ENCODE assay signal across 13 cellular contexts in genomic region chr1:225899044-225899925, GRCh38. TPM values are rescaled to one million over a fixed set of nuclear protein-coding genes. Genes with fewer than 3 reads are reported as not detected.
DNase-seq lines count a peak whose midpoint lies in the region; ATAC-seq and TF ChIP-seq lines count a peak whose summit lies in the region.
"Had no signal": no experiment of that assay in that cellular context is flagged by ENCODE, and none has a peak within 500 bp of the region (broad histone marks: within the 10 kb centered on the region; RNA-seq: fewer than 3 reads in every experiment).

No MANE protein-coding gene starts in this region.

- ATAC-seq in left lung (peak; percentile 29), GM18511 (IDR thresholded peaks at IDR 0.05; ENCODE audit: unreplicated experiment) (no peak), GM18517 (IDR thresholded peaks at IDR 0.05; ENCODE audit: unreplicated experiment) (no peak)

- peaks cover 41% of the 10 kb centered on the region for H3K4me1 Mint-ChIP-seq in activated T-helper 1 cell treated with anti-CD3 and anti-CD28 coated beads, Interleukin-12 subunit alpha, Interleukin-12 subunit beta, Interleukin-2, Interleukin-4 antibody, amounts not matched to agents 30 ng/mL and 10 ng/mL and 1 ng/mL, durations not matched to agents 14 hours and 24 hours and 36 hours (ENCODE audit: low read depth)

- TF ChIP-seq CTCF in left lung (IDR thresholded peaks at IDR 0.05), result no peak

- no peak overlapping the region for H3K4me3 Mint-ChIP-seq in activated T-helper 1 cell treated with anti-CD3 and anti-CD28 coated beads, Interleukin-12 subunit alpha, Interleukin-12 subunit beta, Interleukin-2, Interleukin-4 antibody, amounts not matched to agents 30 ng/mL and 10 ng/mL and 1 ng/mL, durations not matched to agents 14 hours and 24 hours and 36 hours
- H3K4me3 Mint-ChIP-seq: stimulated activated naive CD8-positive, alpha-beta T cell treated with anti-CD3 and anti-CD28 coated beads, Interleukin-15, Interleukin-2, amounts not matched to agents 100 ng/mL and 50 ng/mL, for 24 hours had no signal

- H3K9me3 ChIP-seq in HAP-1 (no peaks in the 10 kb centered on the region), left lung (no peaks in the 10 kb centered on the region)
- H3K9me3 ChIP-seq: lower lobe of right lung had no signal

- H3K27ac Mint-ChIP-seq in activated T-helper 1 cell treated with anti-CD3 and anti-CD28 coated beads, Interleukin-12 subunit alpha, Interleukin-12 subunit beta, Interleukin-2, Interleukin-4 antibody, amounts not matched to agents 30 ng/mL and 10 ng/mL and 1 ng/mL, durations not matched to agents 14 hours and 24 hours and 36 hours, result peak overlapping the region; percentile 31

- DNase-seq in DMS79 treated with DMSO at 0.1 percent for 48 hours (lab: John Stamatoyannopoulos, UW) (peak; percentile 26), DMS79 (lab: John Stamatoyannopoulos, UW) (no peak), HAP-1 (ENCODE audit: low spot score in 2 of 2) (peak; percentile 52 to 69), left lung (no peak), cerebellar nuclear complex (lab: John Stamatoyannopoulos, UW) (no peak)
- no peak for DNase-seq in activated T-helper 1 cell treated with anti-CD3 and anti-CD28 coated beads, Interleukin-12 subunit alpha, Interleukin-12 subunit beta, Interleukin-2, Interleukin-4 antibody, amounts not matched to agents 30 ng/mL and 10 ng/mL and 1 ng/mL, durations not matched to agents 14 hours and 24 hours and 36 hours (ENCODE audit: low spot score)
- DNase-seq: COR-L47, lower lobe of right lung, SHP77 had no signal

- intact Hi-C loops in activated T-helper 1 cell treated with anti-CD3 and anti-CD28 coated beads, Interleukin-12 subunit alpha, Interleukin-12 subunit beta, Interleukin-2, Interleukin-4 antibody, amounts not matched to agents 30 ng/mL and 10 ng/mL and 1 ng/mL, durations not matched to agents 14 hours and 24 hours and 36 hours (cut with micrococcal nuclease), result no loop called here
- intact Hi-C loops in left lung (cut with DNase I), result no loop called here

- no peak overlapping the region for H3K27ac ChIP-seq in left lung
- H3K27ac ChIP-seq: 22Rv1, lower lobe of right lung had no signal

- H3K36me3 Mint-ChIP-seq in activated T-helper 1 cell treated with anti-CD3 and anti-CD28 coated beads, Interleukin-12 subunit alpha, Interleukin-12 subunit beta, Interleukin-2, Interleukin-4 antibody, amounts not matched to agents 30 ng/mL and 10 ng/mL and 1 ng/mL, durations not matched to agents 14 hours and 24 hours and 36 hours (ENCODE audit: low read depth), result no peaks in the 10 kb centered on the region

- H3K27me3 Mint-ChIP-seq in activated T-helper 1 cell treated with anti-CD3 and anti-CD28 coated beads, Interleukin-12 subunit alpha, Interleukin-12 subunit beta, Interleukin-2, Interleukin-4 antibody, amounts not matched to agents 30 ng/mL and 10 ng/mL and 1 ng/mL, durations not matched to agents 14 hours and 24 hours and 36 hours (ENCODE audit: insufficient read depth), result peaks cover 30% of the 10 kb centered on the region
- H3K27me3 Mint-ChIP-seq: stimulated activated naive CD8-positive, alpha-beta T cell treated with anti-CD3 and anti-CD28 coated beads, Interleukin-15, Interleukin-2, amounts not matched to agents 100 ng/mL and 50 ng/mL, for 24 hours had no signal

- no peak overlapping the region for H3K4me3 ChIP-seq in HAP-1
- H3K4me3 ChIP-seq in left lung, result no peak overlapping the region
- H3K4me3 ChIP-seq: lower lobe of right lung had no signal

- H3K9me3 Mint-ChIP-seq in activated T-helper 1 cell treated with anti-CD3 and anti-CD28 coated beads, Interleukin-12 subunit alpha, Interleukin-12 subunit beta, Interleukin-2, Interleukin-4 antibody, amounts not matched to agents 30 ng/mL and 10 ng/mL and 1 ng/mL, durations not matched to agents 14 hours and 24 hours and 36 hours, result no peaks in the 10 kb centered on the region
- H3K9me3 Mint-ChIP-seq: stimulated activated naive CD8-positive, alpha-beta T cell treated with anti-CD3 and anti-CD28 coated beads, Interleukin-15, Interleukin-2, amounts not matched to agents 100 ng/mL and 50 ng/mL, for 24 hours had no signal

- in situ Hi-C loops in HAP-1 (cut with MboI; ENCODE audit: low sequenced_read_pairs), result no loop called here

- H3K4me1 ChIP-seq in HAP-1, result peaks cover 12% of the 10 kb centered on the region
- H3K4me1 ChIP-seq in left lung, result peaks cover 0 to 14% of the 10 kb centered on the region in 2 donors

- H3K27me3 ChIP-seq in HAP-1 (ENCODE audit: low read depth) (no peaks in the 10 kb centered on the region), left lung (no peaks in the 10 kb centered on the region)

- H3K36me3 ChIP-seq in HAP-1 (replicated peaks) (no peaks in the 10 kb centered on the region; the same call in 1 of the 2 replicates), left lung (no peaks in the 10 kb centered on the region)
- H3K36me3 ChIP-seq: lower lobe of right lung had no signal

RNA-seq across cellular contexts. Expression of gene LEFTY1, which starts 10.3 kb away (rescaled TPM):
- 0.12 TPM in 1 of 2 replicates, not detected in the other for total RNA-seq in activated T-helper 1 cell treated with anti-CD3 and anti-CD28 coated beads, Interleukin-12 subunit alpha, Interleukin-12 subunit beta, Interleukin-2, Interleukin-4 antibody, amounts not matched to agents 30 ng/mL and 10 ng/mL and 1 ng/mL, durations not matched to agents 14 hours and 24 hours and 36 hours
- under 1 TPM in 1 of 2 donors, not detected in 1; 0.61 TPM for total RNA-seq in left lung
- total RNA-seq: lower lobe of right lung had no signal

RNA-seq across cellular contexts. Expression of gene TMEM63A, which starts 17.1 kb away (rescaled TPM):
- 20.4 and 23.4 TPM in 2 replicates for total RNA-seq in activated T-helper 1 cell treated with anti-CD3 and anti-CD28 coated beads, Interleukin-12 subunit alpha, Interleukin-12 subunit beta, Interleukin-2, Interleukin-4 antibody, amounts not matched to agents 30 ng/mL and 10 ng/mL and 1 ng/mL, durations not matched to agents 14 hours and 24 hours and 36 hours
- total RNA-seq in left lung, result 10 to 100 TPM; 77.4 to 98.5 TPM

RNA-seq across cellular contexts. Expression of gene PYCR2, which starts 24.8 kb away (rescaled TPM):
- 137 and 145 TPM in 2 replicates for total RNA-seq in activated T-helper 1 cell treated with anti-CD3 and anti-CD28 coated beads, Interleukin-12 subunit alpha, Interleukin-12 subunit beta, Interleukin-2, Interleukin-4 antibody, amounts not matched to agents 30 ng/mL and 10 ng/mL and 1 ng/mL, durations not matched to agents 14 hours and 24 hours and 36 hours
- total RNA-seq in left lung, result 10 to 100 TPM; 52.7 to 59.8 TPM

RNA-seq across cellular contexts. Expression of gene LEFTY2, which starts 41.7 kb away (rescaled TPM):
- not detected in 2 replicates for total RNA-seq in activated T-helper 1 cell treated with anti-CD3 and anti-CD28 coated beads, Interleukin-12 subunit alpha, Interleukin-12 subunit beta, Interleukin-2, Interleukin-4 antibody, amounts not matched to agents 30 ng/mL and 10 ng/mL and 1 ng/mL, durations not matched to agents 14 hours and 24 hours and 36 hours
- total RNA-seq in left lung, result under 1 TPM in 1 of 2 donors, not detected in 1; 0.17 TPM

Comparison
In these comparisons a context has a peak if more than half of its experiments do, and no peak if none do; other contexts are left out.
1. DNase-seq: peak in DMS79 treated with DMSO at 0.1 percent for 48 hours (single experiment) and HAP-1 (2 of 2); none in DMS79 (single experiment), activated T-helper 1 cell treated with anti-CD3 and anti-CD28 coated beads, Interleukin-12 subunit alpha, Interleukin-12 subunit beta, Interleukin-2, Interleukin-4 antibody, amounts not matched to agents 30 ng/mL and 10 ng/mL and 1 ng/mL, durations not matched to agents 14 hours and 24 hours and 36 hours (single experiment), left lung (0 of 2) and cerebellar nuclear complex (0 of 2).